In genomic region chr4:34824515-34824914, GRCh38 we compare ENCODE assay signal across 9 cellular contexts.
"Had no signal": no experiment of that assay in that cellular context is flagged by ENCODE, and none has a peak within 500 bp of the region (broad histone marks: within the 10 kb centered on the region; RNA-seq: fewer than 3 reads in every experiment).

No MANE protein-coding gene starts in this region.

- H3K9ac ChIP-seq: GM23248 had no signal

- ATAC-seq: GM23338, HCT116 had no signal

- H3K4me1 ChIP-seq: HAP-1 had no signal

- H3K9me3 ChIP-seq: HAP-1 had no signal

- H3K27ac ChIP-seq: GM23248 had no signal

- H3K36me3 ChIP-seq: HAP-1 had no signal

- DNase-seq: GM23248, GOT3, H7, H9, HCEC 1CT, HFFc6 had no signal

- H3K4me2 ChIP-seq: GM23338 had no signal

- H2AFZ ChIP-seq: GM23248, GM23338 had no signal

- H3K4me3 ChIP-seq: GM23248, GM23338, HAP-1 had no signal
